17 cellular contexts compared by ENCODE assay signal in the genomic region with DNA sequence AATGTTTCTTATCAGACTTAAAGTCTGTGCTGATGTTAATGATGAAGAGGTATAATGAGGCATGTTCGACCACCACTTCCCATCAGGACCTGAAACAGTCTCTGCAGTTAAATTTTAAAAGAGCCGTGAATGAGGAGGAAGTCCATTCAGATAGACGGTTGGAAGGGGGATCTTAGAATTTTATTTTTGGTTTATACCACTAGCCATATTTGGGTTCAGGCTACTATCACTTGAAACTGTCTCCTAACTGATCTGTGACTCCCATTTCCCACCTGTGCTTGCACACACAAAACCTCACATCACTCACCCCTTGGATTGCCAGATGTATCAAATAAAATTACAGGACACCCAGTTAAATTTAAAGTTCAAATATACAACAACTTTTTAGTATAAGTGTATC.
DNase-seq lines count a peak whose midpoint lies in the region; ATAC-seq, FAIRE-seq and TF ChIP-seq lines count a peak whose summit lies in the region.
"Had no signal": no experiment of that assay in that cellular context is flagged by ENCODE, and none has a peak within 500 bp of the region (broad histone marks: within the 10 kb centered on the region; RNA-seq: fewer than 3 reads in every experiment).

No MANE protein-coding gene starts in this region.

- no peaks in the 10 kb centered on the region for H3K27me3 ChIP-seq in Loucy (ENCODE audit: insufficient read depth, low read length, poor library complexity, severe bottlenecking)
- H3K27me3 ChIP-seq: BLaER1 had no signal

- H3K4me3 ChIP-seq in Loucy (ENCODE audit: low read length, poor library complexity, severe bottlenecking), result peak overlapping the region; percentile 7
- H3K4me3 ChIP-seq: A549, BLaER1 had no signal

- H3F3A ChIP-seq in Loucy (ENCODE audit: low read depth), result peaks cover 12% of the 10 kb centered on the region

- peaks cover 57% of the 10 kb centered on the region for H3K4me1 ChIP-seq in Loucy (ENCODE audit: insufficient read depth, low read length, poor library complexity, severe bottlenecking)
- H3K4me1 ChIP-seq: A549 had no signal

- ATAC-seq in GM21423 (IDR thresholded peaks at IDR 0.05; ENCODE audit: unreplicated experiment) (peak; percentile 60), HG03342 (IDR thresholded peaks at IDR 0.05; ENCODE audit: unreplicated experiment) (no peak), GM21786 (IDR thresholded peaks at IDR 0.05; ENCODE audit: unreplicated experiment) (no peak)
- ATAC-seq: A549 had no signal

- H3K9me2 ChIP-seq in Loucy (replicated peaks; ENCODE audit: low read depth, low read length), result no peaks in the 10 kb centered on the region

- H3K9ac ChIP-seq in Loucy (ENCODE audit: low read depth, low read length, poor library complexity, severe bottlenecking), result peak overlapping the region; percentile 51
- H3K9ac ChIP-seq: BLaER1 had no signal

- no peaks in the 10 kb centered on the region for H3K9me3 ChIP-seq in Loucy (ENCODE audit: insufficient read depth, low read depth, low read length)
- H3K9me3 ChIP-seq: A549, BLaER1, Caco-2 had no signal

- peak; percentile 23 for FAIRE-seq in GM19239 (lab: Jason Lieb, UNC)
- FAIRE-seq: A549 had no signal

- H3K79me2 ChIP-seq in Loucy (ENCODE audit: insufficient read depth, low read length), result no peaks in the 10 kb centered on the region

- TF ChIP-seq CTCF in Loucy (conservative IDR thresholded peaks at IDR 0.05; ENCODE audit: low read length), result no peak

- H3K36me3 ChIP-seq in Loucy (ENCODE audit: insufficient read depth, low read length), result no peaks in the 10 kb centered on the region
- H3K36me3 ChIP-seq: BLaER1 had no signal

- H3K4me2 ChIP-seq in Loucy (ENCODE audit: low read depth, low read length, poor library complexity, severe bottlenecking), result peak overlapping the region; percentile 60
- H3K4me2 ChIP-seq: A549, BLaER1 had no signal

- DNase-seq in GM19239 (ENCODE audit: insufficient read length, low spot score) (no peak), activated gamma-delta T cell (lab: John Stamatoyannopoulos, UW) (no peak), amniotic stem cell (lab: John Stamatoyannopoulos, UW) (no peak)
- DNase-seq: Caco-2; CD8-positive, alpha-beta memory T cell; DND-41; GDM1; GOT3; H9; IMR-90; KBM-7 had no signal

- peak overlapping the region; percentile 36; the same call in 1 of the 2 replicates for H2AFZ ChIP-seq in Loucy (ENCODE audit: low read length)

- no peaks in the 10 kb centered on the region for H4K20me1 ChIP-seq in Loucy (ENCODE audit: insufficient read depth, low read length, poor library complexity, severe bottlenecking)
- H4K20me1 ChIP-seq: BLaER1 had no signal
